Comparison of ENCODE assay signal across 22 cellular contexts in the genomic region with DNA sequence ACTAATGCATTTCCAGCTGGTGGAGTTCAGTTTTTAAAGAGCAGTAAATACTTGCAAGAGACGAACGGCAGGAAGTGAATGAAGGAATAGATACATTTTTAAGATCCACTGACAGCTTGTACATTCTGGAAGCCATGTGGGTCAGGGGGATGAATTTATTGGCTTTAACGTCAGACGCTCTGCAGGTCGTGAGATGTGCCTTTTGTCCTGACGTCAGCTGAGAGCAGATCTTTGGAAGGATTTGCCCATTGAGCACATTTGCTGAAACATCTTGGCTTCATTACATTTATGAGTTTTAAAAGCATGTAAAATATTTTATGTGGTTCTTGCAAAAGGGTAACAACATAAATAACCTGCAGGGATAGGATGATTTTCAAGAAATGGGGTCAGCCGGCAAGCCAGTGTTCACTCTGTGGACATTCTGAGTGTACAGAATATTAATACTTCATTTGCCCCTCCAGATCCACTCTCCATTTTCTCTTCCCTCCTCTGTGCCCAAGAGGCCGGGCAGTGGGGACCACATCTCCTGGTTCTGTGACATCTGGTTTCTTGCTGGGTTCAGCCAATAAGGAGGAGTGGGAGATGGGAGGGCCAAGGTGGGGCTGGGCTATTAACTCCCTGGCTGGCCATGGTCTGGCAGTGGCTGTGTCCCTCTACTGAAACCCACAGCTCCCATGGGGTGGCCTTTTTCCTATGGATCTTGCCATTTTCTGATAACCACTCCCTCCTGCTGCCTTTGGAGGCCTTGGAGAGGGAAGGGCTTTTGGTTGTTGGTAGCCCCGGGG. TPM values are rescaled to one million over a fixed set of nuclear protein-coding genes. Genes with fewer than 3 reads are reported as not detected.
DNase-seq lines count a peak whose midpoint lies in the region; TF ChIP-seq lines count a peak whose summit lies in the region.
"Had no signal": no experiment of that assay in that cellular context is flagged by ENCODE, and none has a peak within 500 bp of the region (broad histone marks: within the 10 kb centered on the region; RNA-seq: fewer than 3 reads in every experiment).

No MANE protein-coding gene starts in this region.

- H3K4me1 ChIP-seq in adipocyte (ENCODE audit: control insufficient read depth, insufficient read depth, low read length) (no peaks in the 10 kb centered on the region), smooth muscle cell (ENCODE audit: low read depth) (peaks cover 12% of the 10 kb centered on the region), vagina (peaks cover 9% of the 10 kb centered on the region)
- H3K4me1 ChIP-seq: BE2C, heart left ventricle, testis had no signal

- H3K27ac ChIP-seq in smooth muscle cell (ENCODE audit: low read depth) (no peak overlapping the region), vagina (no peak overlapping the region)
- H3K27ac ChIP-seq: heart left ventricle, HL-60, PC-9, testis had no signal

- H3K4me3 ChIP-seq in adipocyte (ENCODE audit: low read length) (no peak overlapping the region), smooth muscle cell (no peak overlapping the region), vagina (no peak overlapping the region)
- H3K4me3 ChIP-seq: heart left ventricle, PC-9, testis had no signal

- TF ChIP-seq CTCF in smooth muscle cell (IDR thresholded peaks at IDR 0.05; ENCODE audit: borderline replicate concordance, insufficient read depth, poor library complexity, severe bottlenecking), result no peak
- no peak for TF ChIP-seq CTCF in vagina (IDR thresholded peaks at IDR 0.05)

- peak overlapping the region; percentile 50 for H3K4me2 ChIP-seq in smooth muscle cell
- H3K4me2 ChIP-seq: PC-9 had no signal

- H3K27me3 ChIP-seq in adipocyte (replicated peaks; ENCODE audit: control insufficient read depth, insufficient read depth, low read length) (peaks cover 3% of the 10 kb centered on the region), smooth muscle cell (ENCODE audit: low read depth) (no peaks in the 10 kb centered on the region), vagina (no peaks in the 10 kb centered on the region)
- H3K27me3 ChIP-seq: BE2C, testis had no signal

- intact Hi-C loops in vagina (cut with DNase I), result no loop called here

- H4K20me1 ChIP-seq in smooth muscle cell (ENCODE audit: low read depth), result no peaks in the 10 kb centered on the region

- DNase-seq in GM04503 (ENCODE audit: low read depth), result peak; percentile 8
- DNase-seq in adipocyte (ENCODE audit: low read depth), result peak; percentile 46
- DNase-seq in iris pigment epithelial cell (ENCODE audit: low read depth), result peak; percentile 19
- no peak for DNase-seq in smooth muscle cell (lab: John Stamatoyannopoulos, UW; ENCODE audit: unreplicated experiment)
- DNase-seq in NCI-H1436 treated with DMSO at 0.1 percent for 48 hours (lab: John Stamatoyannopoulos, UW), result no peak
- DNase-seq in vagina (ENCODE audit: extremely low spot score in 2 of 2), result no peak
- DNase-seq in SKM-1 treated with dmso at 0.1 percent for 144 hours (lab: John Stamatoyannopoulos, UW; ENCODE audit: unreplicated experiment), result no peak
- DNase-seq: activated CD4-positive, alpha-beta T cell treated with anti-CD3 and anti-CD28 coated beads for 4 hours; activated CD8-positive, alpha-beta memory T cell treated with anti-CD3 and anti-CD28 coated beads for 24 hours; activated effector memory CD4-positive, alpha-beta T cell treated with anti-CD3 and anti-CD28 coated beads, Interleukin-2, amount 50 U/mL, for 16 hours; activated naive CD8-positive, alpha-beta T cell treated with anti-CD3 and anti-CD28 coated beads, Interleukin-2, amount 10 ng/mL, durations not matched to agents 7 days and 5 days; BE2C; GF-D8; heart left ventricle; Karpas-422; left cardiac atrium; mammary epithelial cell; NCI-H524 treated with DMSO at 0.1 percent for 48 hours; PC-9; stimulated activated naive CD8-positive, alpha-beta T cell treated with anti-CD3 and anti-CD28 coated beads, Interleukin-15, Interleukin-2, amounts not matched to agents 100 U/mL and 50 U/mL, for 24 hours; testis had no signal

- TF ChIP-seq POLR2A in vagina (IDR thresholded peaks at IDR 0.05), result no peak

- peak overlapping the region; percentile 35 for H2AFZ ChIP-seq in smooth muscle cell (ENCODE audit: low read depth)
- H2AFZ ChIP-seq: PC-9 had no signal

- no peaks in the 10 kb centered on the region for H3K36me3 ChIP-seq in adipocyte (ENCODE audit: control insufficient read depth, insufficient read depth, low read length, severe bottlenecking)
- no peaks in the 10 kb centered on the region for H3K36me3 ChIP-seq in smooth muscle cell (ENCODE audit: low read depth)
- H3K36me3 ChIP-seq in vagina, result no peaks in the 10 kb centered on the region
- H3K36me3 ChIP-seq: BE2C, heart left ventricle had no signal

- H3K79me2 ChIP-seq in smooth muscle cell (ENCODE audit: low read depth), result no peaks in the 10 kb centered on the region

- WGBS in smooth muscle cell (ENCODE audit: low lambda C conversion rate), result 39% methylated on average over 9 of the region's 9 CpGs

- H3K9ac ChIP-seq in adipocyte (ENCODE audit: low read length) (no peak overlapping the region), smooth muscle cell (ENCODE audit: low read depth) (no peak overlapping the region)

- H3K9me3 ChIP-seq in adipocyte (ENCODE audit: control insufficient read depth, low read length) (no peaks in the 10 kb centered on the region), smooth muscle cell (replicated peaks; ENCODE audit: low read depth) (no peaks in the 10 kb centered on the region), vagina (no peaks in the 10 kb centered on the region)
- H3K9me3 ChIP-seq: BE2C, heart left ventricle, testis had no signal

- H3F3A ChIP-seq in smooth muscle cell (ENCODE audit: low read depth), result no peaks in the 10 kb centered on the region

RNA-seq across cellular contexts. Expression of a gene that starts 29.8 kb away (rescaled TPM):
- total RNA-seq in smooth muscle cell, result 17.6 TPM in 2 replicates
- polyA plus RNA-seq in smooth muscle cell, result 9.5 and 14.2 TPM in 2 replicates
- total RNA-seq in vagina, result not detected
- polyA plus RNA-seq: mammary epithelial cell had no signal

Comparison
In these comparisons a context has a peak if more than half of its experiments do, and no peak if none do; other contexts are left out.
1. DNase-seq: peak in GM04503 (single experiment), adipocyte (single experiment) and iris pigment epithelial cell (single experiment); none in smooth muscle cell (single experiment), NCI-H1436 treated with DMSO at 0.1 percent for 48 hours (single experiment), vagina (0 of 2) and SKM-1 treated with dmso at 0.1 percent for 144 hours (single experiment).
2. RNA of a gene that starts 29.8 kb away (total RNA-seq): 17.6 TPM in smooth muscle cell; not detected in vagina (single experiment); every median in the first group is over 10 times any median in the second.